ENCODE assay signal across 15 cellular contexts in genomic region chr9:20395671-20396070, GRCh38.
"Had no signal": no experiment of that assay in that cellular context is flagged by ENCODE, and none has a peak within 500 bp of the region (broad histone marks: within the 10 kb centered on the region; RNA-seq: fewer than 3 reads in every experiment).

No MANE protein-coding gene starts in this region.

- H3K27me3 ChIP-seq: adrenal gland, cardiac muscle cell, dorsolateral prefrontal cortex, pancreas had no signal

- H3K27ac Mint-ChIP-seq: endodermal cell; stimulated activated effector memory CD8-positive, alpha-beta T cell treated with anti-CD3 and anti-CD28 coated beads, Interleukin-12 subunit alpha, Interleukin-12 subunit beta, amount 100 ng/mL, for 72 hours had no signal

- H3K9me3 Mint-ChIP-seq: endodermal cell; stimulated activated effector memory CD8-positive, alpha-beta T cell treated with anti-CD3 and anti-CD28 coated beads, Interleukin-12 subunit alpha, Interleukin-12 subunit beta, amount 100 ng/mL, for 72 hours had no signal

- H3K36me3 Mint-ChIP-seq: stimulated activated effector memory CD8-positive, alpha-beta T cell treated with anti-CD3 and anti-CD28 coated beads, Interleukin-12 subunit alpha, Interleukin-12 subunit beta, amount 100 ng/mL, for 72 hours had no signal

- H3K36me3 ChIP-seq: adrenal gland, cardiac muscle cell, pancreas, thoracic aorta had no signal

- FAIRE-seq: pancreas had no signal

- H3K4me3 Mint-ChIP-seq: endodermal cell; stimulated activated effector memory CD8-positive, alpha-beta T cell treated with anti-CD3 and anti-CD28 coated beads, Interleukin-12 subunit alpha, Interleukin-12 subunit beta, amount 100 ng/mL, for 72 hours had no signal

- H3K9me3 ChIP-seq: adrenal gland, pancreas, thoracic aorta had no signal

- H3K4me1 ChIP-seq: adrenal gland had no signal

- DNase-seq: activated CD4-positive, alpha-beta T cell treated with anti-CD3 and anti-CD28 coated beads, Interleukin-2, amount 50 U/mL, for 48 hours; activated effector memory CD4-positive, alpha-beta T cell treated with anti-CD3 and anti-CD28 coated beads, Interleukin-2, amount 50 U/mL, for 16 hours; activated T-cell treated with anti-CD3 and anti-CD28 coated beads, Interleukin-2, amount 50 U/mL, for 1 hour; adrenal gland; erythroblast; left colon; pancreas; T-helper 9 cell had no signal

- H3K4me3 ChIP-seq: adrenal gland, cardiac muscle cell, dorsolateral prefrontal cortex, lung, pancreas, thoracic aorta had no signal

- H3K27ac ChIP-seq: adrenal gland, cardiac muscle cell, dorsolateral prefrontal cortex, pancreas, thoracic aorta had no signal

- ATAC-seq: activated CD4-positive, CD25-positive, alpha-beta regulatory T cell treated with anti-CD3 and anti-CD28 coated beads, Interleukin-2, amount 50 U/mL, for 24 hours; left colon; pancreas; stimulated activated effector memory CD8-positive, alpha-beta T cell treated with anti-CD3 and anti-CD28 coated beads, Interleukin-12 subunit alpha, Interleukin-12 subunit beta, amount 100 ng/mL, for 72 hours had no signal
